19 cellular contexts compared by ENCODE assay signal in genomic region chr2:197170137-197170682, GRCh38.
A peak's percentile ranks its signal among the peaks of the same experiment; 100 is the strongest.
DNase-seq lines count a peak whose midpoint lies in the region; ATAC-seq and TF ChIP-seq lines count a peak whose summit lies in the region.
"Had no signal": no experiment of that assay in that cellular context is flagged by ENCODE, and none has a peak within 500 bp of the region (broad histone marks: within the 10 kb centered on the region; RNA-seq: fewer than 3 reads in every experiment).

No MANE protein-coding gene starts in this region.

- TF ChIP-seq CTCF in epithelial cell of esophagus (IDR thresholded peaks at IDR 0.05; ENCODE audit: insufficient read depth, low read depth, low read length, missing control alignments) (no peak), sigmoid colon (IDR thresholded peaks at IDR 0.05) (no peak), adrenal gland (IDR thresholded peaks at IDR 0.05) (no peak)

- no peak for DNase-seq in activated T-cell treated with anti-CD3 and anti-CD28 coated beads, Interleukin-2, amount 50 U/mL, for 24 hours
- DNase-seq in activated T-cell treated with anti-CD3 and anti-CD28 coated beads, Interleukin-2, amount 50 U/mL, for 1 hour = no peak
- DNase-seq in RPMI7951 (ENCODE audit: low read depth) (peak; percentile 46), epithelial cell of esophagus (ENCODE audit: low read depth) (peak; percentile 79), sigmoid colon (no peak), adrenal gland (no peak), SK-N-DZ (ENCODE audit: low spot score) (no peak)
- DNase-seq: activated CD4-positive, alpha-beta T cell treated with anti-CD3 and anti-CD28 coated beads, Interleukin-2, amount 50 U/mL, for 4 hours; Caco-2; colonic mucosa; GF-D8; head of caudate nucleus; mesendoderm; NCI-H1436 treated with DMSO at 0.1 percent for 48 hours; NCI-H345; SIG-M5; T1000 had no signal

- H3K27ac Mint-ChIP-seq in activated T-cell treated with anti-CD3 and anti-CD28 coated beads, Interleukin-2, amount 50 U/mL, for 24 hours = peak overlapping the region; percentile 24

- no peak overlapping the region for H3K4me3 Mint-ChIP-seq in activated T-cell treated with anti-CD3 and anti-CD28 coated beads, Interleukin-2, amount 50 U/mL, for 24 hours

- no peaks in the 10 kb centered on the region for H3K27me3 Mint-ChIP-seq in activated T-cell treated with anti-CD3 and anti-CD28 coated beads, Interleukin-2, amount 50 U/mL, for 24 hours

- H3K27me3 ChIP-seq in sigmoid colon (no peaks in the 10 kb centered on the region), adrenal gland (no peaks in the 10 kb centered on the region)
- H3K27me3 ChIP-seq: colonic mucosa had no signal

- H3K4me1 ChIP-seq in sigmoid colon (peaks cover 0 to 37% (median 29%) of the 10 kb centered on the region in 4 donors), adrenal gland (replicated peaks in 1 of 2) (peaks cover 5 to 13% of the 10 kb centered on the region in 2 donors)
- H3K4me1 ChIP-seq: Caco-2, colonic mucosa had no signal

- peaks cover 33% of the 10 kb centered on the region for H3K36me3 Mint-ChIP-seq in activated T-cell treated with anti-CD3 and anti-CD28 coated beads, Interleukin-2, amount 50 U/mL, for 24 hours (ENCODE audit: low read depth)

- WGBS in sigmoid colon, 2 donors = 38 to 68% methylated on average over 2 of the region's 2 CpGs
- WGBS in adrenal gland, 4 donors = 33 to 47% (median 41%) methylated on average over 2 of the region's 2 CpGs

- no peaks in the 10 kb centered on the region for H3K36me3 ChIP-seq in sigmoid colon
- H3K36me3 ChIP-seq in adrenal gland (replicated peaks in 1 of 2) = no peaks in the 10 kb centered on the region
- H3K36me3 ChIP-seq: colonic mucosa had no signal

- H3K27ac ChIP-seq in sigmoid colon = peak overlapping the region; percentile 19 to 76 (median 38)
- H3K27ac ChIP-seq in adrenal gland = no peak overlapping the region
- H3K27ac ChIP-seq: colonic mucosa, epithelial cell of prostate had no signal

- intact Hi-C loops in sigmoid colon (cut with DNase I) (no loop called here), adrenal gland (cut with DNase I) (no loop called here)

- ATAC-seq in GM21390 (IDR thresholded peaks at IDR 0.05; ENCODE audit: unreplicated experiment) = no peak

- no peak for TF ChIP-seq POLR2A in sigmoid colon (IDR thresholded peaks at IDR 0.05)
- no peak for TF ChIP-seq POLR2A in adrenal gland (IDR thresholded peaks at IDR 0.05)

- no peaks in the 10 kb centered on the region for H3K9me3 Mint-ChIP-seq in activated T-cell treated with anti-CD3 and anti-CD28 coated beads, Interleukin-2, amount 50 U/mL, for 24 hours

- no peak overlapping the region for H3K4me3 ChIP-seq in epithelial cell of esophagus (ENCODE audit: low read length)
- H3K4me3 ChIP-seq in sigmoid colon = no peak overlapping the region
- no peak overlapping the region for H3K4me3 ChIP-seq in adrenal gland
- H3K4me3 ChIP-seq: colonic mucosa had no signal

- TF ChIP-seq EP300 in sigmoid colon (IDR thresholded peaks at IDR 0.05) = no peak

- peaks cover 79% of the 10 kb centered on the region for H3K4me1 Mint-ChIP-seq in activated T-cell treated with anti-CD3 and anti-CD28 coated beads, Interleukin-2, amount 50 U/mL, for 24 hours (ENCODE audit: low read depth)

- H3K9me3 ChIP-seq in sigmoid colon = no peaks in the 10 kb centered on the region
- no peaks in the 10 kb centered on the region for H3K9me3 ChIP-seq in adrenal gland (replicated peaks in 1 of 3)
- H3K9me3 ChIP-seq: Caco-2, colonic mucosa had no signal

Comparison
In these comparisons a context has a peak if more than half of its experiments do, and no peak if none do; other contexts are left out.
1. DNase-seq: peak in RPMI7951 (single experiment) and epithelial cell of esophagus (single experiment); none in activated T-cell treated with anti-CD3 and anti-CD28 coated beads, Interleukin-2, amount 50 U/mL, for 24 hours (single experiment), activated T-cell treated with anti-CD3 and anti-CD28 coated beads, Interleukin-2, amount 50 U/mL, for 1 hour (single experiment), sigmoid colon (single experiment), adrenal gland (0 of 7) and SK-N-DZ (single experiment).
2. H3K27ac ChIP-seq: peak in sigmoid colon (4 of 4); none in adrenal gland (0 of 5).